ENCODE assay signal across 1 cellular context in the genomic region with DNA sequence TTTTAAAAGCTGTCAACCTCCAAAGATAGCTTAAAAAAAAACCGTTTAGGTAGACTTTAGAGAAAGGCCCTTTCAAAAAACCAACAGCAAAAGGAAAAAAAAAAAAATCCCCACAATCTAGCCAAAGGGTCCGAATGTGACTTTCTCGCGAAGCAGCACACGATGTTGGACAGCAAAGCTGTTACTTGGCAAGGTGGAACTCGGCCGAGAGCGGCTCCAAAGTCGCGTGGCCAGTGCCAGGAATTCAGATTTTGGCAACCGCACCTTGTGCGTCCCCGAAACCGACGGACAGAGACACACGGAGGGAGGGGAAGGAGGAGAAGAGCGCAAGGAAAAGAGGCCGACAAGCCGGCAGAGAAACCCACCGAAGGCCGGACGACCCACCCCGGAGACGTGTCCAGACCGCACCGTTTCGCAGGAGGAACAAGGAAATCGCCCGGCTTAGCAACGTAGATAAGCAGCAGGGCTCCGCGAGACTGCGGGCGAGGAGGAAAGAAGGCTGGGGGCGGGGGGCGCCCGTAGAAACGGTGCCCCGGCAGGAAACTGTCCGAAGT.
TF ChIP-seq lines count a peak whose summit lies in the region.

No MANE protein-coding gene starts in this region.

TF ChIP-seq in K562, 482 proteins besides CTCF, POLR2A, EP300 and RAD21 (continued from another document and continues in another):
- TF ChIP-seq, protein P1, sequence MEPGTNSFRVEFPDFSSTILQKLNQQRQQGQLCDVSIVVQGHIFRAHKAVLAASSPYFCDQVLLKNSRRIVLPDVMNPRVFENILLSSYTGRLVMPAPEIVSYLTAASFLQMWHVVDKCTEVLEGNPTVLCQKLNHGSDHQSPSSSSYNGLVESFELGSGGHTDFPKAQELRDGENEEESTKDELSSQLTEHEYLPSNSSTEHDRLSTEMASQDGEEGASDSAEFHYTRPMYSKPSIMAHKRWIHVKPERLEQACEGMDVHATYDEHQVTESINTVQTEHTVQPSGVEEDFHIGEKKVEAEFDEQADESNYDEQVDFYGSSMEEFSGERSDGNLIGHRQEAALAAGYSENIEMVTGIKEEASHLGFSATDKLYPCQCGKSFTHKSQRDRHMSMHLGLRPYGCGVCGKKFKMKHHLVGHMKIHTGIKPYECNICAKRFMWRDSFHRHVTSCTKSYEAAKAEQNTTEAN (CRISPR knock-in tag; IDR thresholded peaks at IDR 0.05): no peak
- no peak for TF ChIP-seq SAFB (IDR thresholded peaks at IDR 0.05; ENCODE audit: borderline replicate concordance, low read depth, low read length)
- TF ChIP-seq DIDO1 (tag; IDR thresholded peaks at IDR 0.05; ENCODE audit: low read depth): peak; percentile 60; the same call in 1 of the 2 replicates
- no peak for TF ChIP-seq NONO (IDR thresholded peaks at IDR 0.05; ENCODE audit: low read depth in 2 of 2, low read length in 1 of 2)
- TF ChIP-seq HIVEP1 (CRISPR knock-in tag; IDR thresholded peaks at IDR 0.05): no peak
- TF ChIP-seq, protein P2, sequence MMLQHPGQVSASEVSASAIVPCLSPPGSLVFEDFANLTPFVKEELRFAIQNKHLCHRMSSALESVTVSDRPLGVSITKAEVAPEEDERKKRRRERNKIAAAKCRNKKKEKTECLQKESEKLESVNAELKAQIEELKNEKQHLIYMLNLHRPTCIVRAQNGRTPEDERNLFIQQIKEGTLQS (IDR thresholded peaks at IDR 0.05): no peak
- TF ChIP-seq, protein P2 (CRISPR knock-in tag; conservative IDR thresholded peaks at IDR 0.05): no peak
- TF ChIP-seq HNRNPLL (IDR thresholded peaks at IDR 0.05; ENCODE audit: low read depth, low read length, poor library complexity, severe bottlenecking): no peak
- TF ChIP-seq HDAC8 (tag; IDR thresholded peaks at IDR 0.05): no peak
- TF ChIP-seq TOE1 (IDR thresholded peaks at IDR 0.05; ENCODE audit: borderline replicate concordance): peak; percentile 61; the same call in 1 of the 2 replicates
- TF ChIP-seq TOE1 (CRISPR knock-in tag; IDR thresholded peaks at IDR 0.05; ENCODE audit: borderline replicate concordance, low read depth): no peak
- no peak for TF ChIP-seq ETV5 (CRISPR knock-in tag; IDR thresholded peaks at IDR 0.05; ENCODE audit: low read depth)
- TF ChIP-seq ZBTB17 (CRISPR knock-in tag; IDR thresholded peaks at IDR 0.05): no peak
- no peak for TF ChIP-seq ZNF398 (CRISPR knock-in tag; IDR thresholded peaks at IDR 0.05)
- peak; percentile 96 for TF ChIP-seq POLR2G (IDR thresholded peaks at IDR 0.05; ENCODE audit: low read depth, low read length)
- TF ChIP-seq ZNF224 (CRISPR knock-in tag; IDR thresholded peaks at IDR 0.05): no peak
- no peak for TF ChIP-seq E2F5 (CRISPR knock-in tag; IDR thresholded peaks at IDR 0.05)
- TF ChIP-seq POLR3G (IDR thresholded peaks at IDR 0.05; ENCODE audit: extremely low read depth, insufficient read length, insufficient replicate concordance): no peak
- no peak for TF ChIP-seq NCOA4 (IDR thresholded peaks at IDR 0.05; ENCODE audit: partially characterized antibody)
- TF ChIP-seq, protein P3, sequence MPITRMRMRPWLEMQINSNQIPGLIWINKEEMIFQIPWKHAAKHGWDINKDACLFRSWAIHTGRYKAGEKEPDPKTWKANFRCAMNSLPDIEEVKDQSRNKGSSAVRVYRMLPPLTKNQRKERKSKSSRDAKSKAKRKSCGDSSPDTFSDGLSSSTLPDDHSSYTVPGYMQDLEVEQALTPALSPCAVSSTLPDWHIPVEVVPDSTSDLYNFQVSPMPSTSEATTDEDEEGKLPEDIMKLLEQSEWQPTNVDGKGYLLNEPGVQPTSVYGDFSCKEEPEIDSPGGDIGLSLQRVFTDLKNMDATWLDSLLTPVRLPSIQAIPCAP (CRISPR knock-in tag; IDR thresholded peaks at IDR 0.05; ENCODE audit: borderline replicate concordance): no peak
- TF ChIP-seq, protein P4, sequence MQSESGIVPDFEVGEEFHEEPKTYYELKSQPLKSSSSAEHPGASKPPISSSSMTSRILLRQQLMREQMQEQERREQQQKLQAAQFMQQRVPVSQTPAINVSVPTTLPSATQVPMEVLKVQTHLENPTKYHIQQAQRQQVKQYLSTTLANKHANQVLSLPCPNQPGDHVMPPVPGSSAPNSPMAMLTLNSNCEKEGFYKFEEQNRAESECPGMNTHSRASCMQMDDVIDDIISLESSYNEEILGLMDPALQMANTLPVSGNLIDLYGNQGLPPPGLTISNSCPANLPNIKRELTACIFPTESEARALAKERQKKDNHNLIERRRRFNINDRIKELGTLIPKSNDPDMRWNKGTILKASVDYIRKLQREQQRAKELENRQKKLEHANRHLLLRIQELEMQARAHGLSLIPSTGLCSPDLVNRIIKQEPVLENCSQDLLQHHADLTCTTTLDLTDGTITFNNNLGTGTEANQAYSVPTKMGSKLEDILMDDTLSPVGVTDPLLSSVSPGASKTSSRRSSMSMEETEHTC (IDR thresholded peaks at IDR 0.05): no peak
- no peak for TF ChIP-seq ZNF3 (CRISPR knock-in tag; IDR thresholded peaks at IDR 0.05)
- TF ChIP-seq ZNF41 (CRISPR knock-in tag; conservative IDR thresholded peaks at IDR 0.05): no peak
- TF ChIP-seq JUNB (CRISPR knock-in tag; conservative IDR thresholded peaks at IDR 0.05): no peak
- TF ChIP-seq E4F1 (CRISPR knock-in tag; IDR thresholded peaks at IDR 0.05; ENCODE audit: borderline replicate concordance): no peak
- peak; percentile 35 for TF ChIP-seq CBFA2T3 (IDR thresholded peaks at IDR 0.05)
- TF ChIP-seq ASH1L (IDR thresholded peaks at IDR 0.05; ENCODE audit: borderline replicate concordance, low read depth, partially characterized antibody): peak; percentile 45
- no peak for TF ChIP-seq MYNN (IDR thresholded peaks at IDR 0.05)
- no peak for TF ChIP-seq MYNN (CRISPR knock-in tag; IDR thresholded peaks at IDR 0.05)
- no peak for TF ChIP-seq TCF7L2 (IDR thresholded peaks at IDR 0.05; ENCODE audit: low read depth, low read length)
- TF ChIP-seq ESRRA (IDR thresholded peaks at IDR 0.05; ENCODE audit: borderline replicate concordance, low read depth): 0 out of 2 replicates have a peak, but pooled peaks have one; percentile 14
- TF ChIP-seq ZNF707 (CRISPR knock-in tag; conservative IDR thresholded peaks at IDR 0.05): no peak
- peak; percentile 67 for TF ChIP-seq GATAD2B (IDR thresholded peaks at IDR 0.05; ENCODE audit: borderline replicate concordance)
- TF ChIP-seq CREB5 (CRISPR knock-in tag; IDR thresholded peaks at IDR 0.05): no peak
- TF ChIP-seq TBL1XR1 (IDR thresholded peaks at IDR 0.05; ENCODE audit: low read length in 2 of 2): no peak
- TF ChIP-seq, protein P5, sequence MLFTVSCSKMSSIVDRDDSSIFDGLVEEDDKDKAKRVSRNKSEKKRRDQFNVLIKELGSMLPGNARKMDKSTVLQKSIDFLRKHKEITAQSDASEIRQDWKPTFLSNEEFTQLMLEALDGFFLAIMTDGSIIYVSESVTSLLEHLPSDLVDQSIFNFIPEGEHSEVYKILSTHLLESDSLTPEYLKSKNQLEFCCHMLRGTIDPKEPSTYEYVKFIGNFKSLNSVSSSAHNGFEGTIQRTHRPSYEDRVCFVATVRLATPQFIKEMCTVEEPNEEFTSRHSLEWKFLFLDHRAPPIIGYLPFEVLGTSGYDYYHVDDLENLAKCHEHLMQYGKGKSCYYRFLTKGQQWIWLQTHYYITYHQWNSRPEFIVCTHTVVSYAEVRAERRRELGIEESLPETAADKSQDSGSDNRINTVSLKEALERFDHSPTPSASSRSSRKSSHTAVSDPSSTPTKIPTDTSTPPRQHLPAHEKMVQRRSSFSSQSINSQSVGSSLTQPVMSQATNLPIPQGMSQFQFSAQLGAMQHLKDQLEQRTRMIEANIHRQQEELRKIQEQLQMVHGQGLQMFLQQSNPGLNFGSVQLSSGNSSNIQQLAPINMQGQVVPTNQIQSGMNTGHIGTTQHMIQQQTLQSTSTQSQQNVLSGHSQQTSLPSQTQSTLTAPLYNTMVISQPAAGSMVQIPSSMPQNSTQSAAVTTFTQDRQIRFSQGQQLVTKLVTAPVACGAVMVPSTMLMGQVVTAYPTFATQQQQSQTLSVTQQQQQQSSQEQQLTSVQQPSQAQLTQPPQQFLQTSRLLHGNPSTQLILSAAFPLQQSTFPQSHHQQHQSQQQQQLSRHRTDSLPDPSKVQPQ (CRISPR knock-in tag; IDR thresholded peaks at IDR 0.05; ENCODE audit: borderline replicate concordance): no peak
- TF ChIP-seq POLR2B (IDR thresholded peaks at IDR 0.05; ENCODE audit: low read depth, partially characterized antibody): peak; percentile 73
- 0 out of 2 replicates have a peak, but pooled peaks have one; percentile 48 for TF ChIP-seq GATAD2A (IDR thresholded peaks at IDR 0.05)
- TF ChIP-seq KDM4B (IDR thresholded peaks at IDR 0.05; ENCODE audit: borderline replicate concordance in 2 of 2, low read depth in 1 of 2): no peak
- TF ChIP-seq DNMT1 (IDR thresholded peaks at IDR 0.05): no peak
- no peak for TF ChIP-seq ZKSCAN3 (CRISPR knock-in tag; IDR thresholded peaks at IDR 0.05)
- peak in 1 of 2 experiments; percentile 91; a peak in 2 of 4 replicates for TF ChIP-seq TEAD1 (CRISPR knock-in tag; IDR thresholded peaks at IDR 0.05)
- TF ChIP-seq ZNF785 (CRISPR knock-in tag; IDR thresholded peaks at IDR 0.05): no peak
- 0 out of 2 replicates have a peak, but pooled peaks have one; percentile 17 for TF ChIP-seq TARDBP (IDR thresholded peaks at IDR 0.05)
- TF ChIP-seq HMG20A (CRISPR knock-in tag; conservative IDR thresholded peaks at IDR 0.05): no peak
- TF ChIP-seq CBX5 (IDR thresholded peaks at IDR 0.05; ENCODE audit: borderline replicate concordance, low read depth): no peak
- TF ChIP-seq ZNF316 (IDR thresholded peaks at IDR 0.05): peak; percentile 12; the same call in 1 of the 2 replicates
- peak; percentile 25; the same call in 1 of the 2 replicates for TF ChIP-seq RNF2 (IDR thresholded peaks at IDR 0.05)
- TF ChIP-seq, protein P6, sequence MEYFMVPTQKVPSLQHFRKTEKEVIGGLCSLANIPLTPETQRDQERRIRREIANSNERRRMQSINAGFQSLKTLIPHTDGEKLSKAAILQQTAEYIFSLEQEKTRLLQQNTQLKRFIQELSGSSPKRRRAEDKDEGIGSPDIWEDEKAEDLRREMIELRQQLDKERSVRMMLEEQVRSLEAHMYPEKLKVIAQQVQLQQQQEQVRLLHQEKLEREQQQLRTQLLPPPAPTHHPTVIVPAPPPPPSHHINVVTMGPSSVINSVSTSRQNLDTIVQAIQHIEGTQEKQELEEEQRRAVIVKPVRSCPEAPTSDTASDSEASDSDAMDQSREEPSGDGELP (CRISPR knock-in tag; IDR thresholded peaks at IDR 0.05; ENCODE audit: borderline replicate concordance): peak; percentile 40; the same call in 1 of the 2 replicates
- peak; percentile 95 for TF ChIP-seq ZSCAN29 (IDR thresholded peaks at IDR 0.05)
- TF ChIP-seq MTA3 (IDR thresholded peaks at IDR 0.05; ENCODE audit: borderline replicate concordance): peak; percentile 69; the same call in 1 of the 2 replicates
- TF ChIP-seq DACH1 (IDR thresholded peaks at IDR 0.05; ENCODE audit: partially characterized antibody): no peak
